ENCODE assay signal across 8 cellular contexts in the genomic region with DNA sequence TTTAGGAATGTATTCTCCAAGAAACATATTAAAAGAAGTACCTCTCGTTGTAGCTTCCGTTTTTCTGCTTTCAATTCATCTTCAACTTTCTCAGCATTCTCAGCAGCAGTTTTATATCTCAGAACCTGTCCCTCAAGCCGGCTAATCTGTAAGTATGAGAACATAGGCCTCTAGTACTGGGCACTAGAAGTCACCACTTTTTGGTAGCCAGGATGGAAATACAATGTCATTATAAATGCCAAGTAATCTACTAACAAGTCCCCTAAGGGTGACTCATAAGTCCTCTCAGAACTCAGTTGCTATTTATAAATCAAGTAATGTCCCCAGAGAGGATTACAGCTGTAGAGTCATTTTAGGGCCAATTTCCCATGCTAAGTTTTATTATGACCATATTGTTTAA.
A peak's percentile ranks its signal among the peaks of the same experiment; 100 is the strongest.
DNase-seq lines count a peak whose midpoint lies in the region; ATAC-seq and TF ChIP-seq lines count a peak whose summit lies in the region.

No MANE protein-coding gene starts in this region.

- H3K27ac Mint-ChIP-seq in stimulated activated naive CD8-positive, alpha-beta T cell treated with anti-CD3 and anti-CD28 coated beads, Interleukin-15, amount 100 ng/mL, for 72 hours: peak overlapping the region; percentile 34 to 85

- H3K27ac ChIP-seq in fibroblast of lung (ENCODE audit: insufficient read depth, low read length): peak overlapping the region; percentile 53

- H3K4me2 ChIP-seq in fibroblast of lung (ENCODE audit: extremely low read depth, insufficient read depth, low read length): peak overlapping the region; percentile 42

- no peaks in the 10 kb centered on the region for H4K20me1 ChIP-seq in fibroblast of lung (ENCODE audit: control insufficient read depth, extremely low read depth, insufficient read depth, low read length)

- H3K4me1 ChIP-seq in fibroblast of lung (ENCODE audit: control insufficient read depth, extremely low read depth, insufficient read depth, low read length): peaks cover 23% of the 10 kb centered on the region

- TF ChIP-seq CTCF in fibroblast of lung (conservative IDR thresholded peaks at IDR 0.05 in 1 of 2, IDR thresholded peaks at IDR 0.05 in 1 of 2; ENCODE audit: low read depth in 1 of 2, low read length in 2 of 2): no peak

- no peak overlapping the region for H2AFZ ChIP-seq in fibroblast of lung (ENCODE audit: low read length)

- H3K4me3 ChIP-seq in fibroblast of lung (replicated peaks in 1 of 4; ENCODE audit: control extremely low read depth in 1 of 4, insufficient read depth in 1 of 4, low read depth in 3 of 4, low read length in 4 of 4): no peak overlapping the region
- no peak overlapping the region for H3K4me3 ChIP-seq in H7 (ENCODE audit: insufficient read depth, low read depth, low read length)

- H3K4me3 Mint-ChIP-seq in stimulated activated naive CD8-positive, alpha-beta T cell treated with anti-CD3 and anti-CD28 coated beads, Interleukin-15, amount 100 ng/mL, for 72 hours: no peak overlapping the region

- peaks cover 18% of the 10 kb centered on the region for H3K36me3 ChIP-seq in fibroblast of lung (ENCODE audit: control insufficient read depth, insufficient read depth, low read length)
- H3K36me3 ChIP-seq in H7 (replicated peaks; ENCODE audit: control insufficient read depth, insufficient read depth, low read length): peaks cover 20% of the 10 kb centered on the region

- no peaks in the 10 kb centered on the region for H3K9me3 ChIP-seq in fibroblast of lung (ENCODE audit: control insufficient read depth, insufficient read depth, low read depth, low read length)

- H3K9ac ChIP-seq in fibroblast of lung (ENCODE audit: insufficient read depth, low read length): no peak overlapping the region

- peak; percentile 21 for DNase-seq in H4 (ENCODE audit: low spot score)
- peak; percentile 45 for DNase-seq in NAMALWA (ENCODE audit: low spot score)
- peak; percentile 70 to 74 for DNase-seq in fibroblast of lung (ENCODE audit: low read depth in 2 of 2)
- DNase-seq in stimulated activated naive CD8-positive, alpha-beta T cell treated with anti-CD3 and anti-CD28 coated beads, Interleukin-15, amount 100 ng/mL, for 72 hours: no peak
- no peak for DNase-seq in foreskin melanocyte
- DNase-seq in H7: no peak
- no peak for DNase-seq in 8988T

- no peaks in the 10 kb centered on the region for H3K9me3 Mint-ChIP-seq in stimulated activated naive CD8-positive, alpha-beta T cell treated with anti-CD3 and anti-CD28 coated beads, Interleukin-15, amount 100 ng/mL, for 72 hours

- H3K27me3 Mint-ChIP-seq in stimulated activated naive CD8-positive, alpha-beta T cell treated with anti-CD3 and anti-CD28 coated beads, Interleukin-15, amount 100 ng/mL, for 72 hours: no peaks in the 10 kb centered on the region

- peaks cover 16% of the 10 kb centered on the region for H3K4me1 Mint-ChIP-seq in stimulated activated naive CD8-positive, alpha-beta T cell treated with anti-CD3 and anti-CD28 coated beads, Interleukin-15, amount 100 ng/mL, for 72 hours

- H3K79me2 ChIP-seq in fibroblast of lung (ENCODE audit: control insufficient read depth, insufficient read depth, low read length): peaks cover 1% of the 10 kb centered on the region

- peak; percentile 73 for ATAC-seq in GM18498 (IDR thresholded peaks at IDR 0.05; ENCODE audit: unreplicated experiment)
- ATAC-seq in stimulated activated naive CD8-positive, alpha-beta T cell treated with anti-CD3 and anti-CD28 coated beads, Interleukin-15, amount 100 ng/mL, for 72 hours: peak; percentile 94

- H3K27me3 ChIP-seq in fibroblast of lung (ENCODE audit: control insufficient read depth, insufficient read depth, low read length): no peaks in the 10 kb centered on the region
- no peaks in the 10 kb centered on the region for H3K27me3 ChIP-seq in H7 (ENCODE audit: control insufficient read depth, insufficient read depth, low read length)

Comparison
In these comparisons a context has a peak if more than half of its experiments do, and no peak if none do; other contexts are left out.
1. DNase-seq: peak in H4 (single experiment), NAMALWA (single experiment) and fibroblast of lung (2 of 2); none in stimulated activated naive CD8-positive, alpha-beta T cell treated with anti-CD3 and anti-CD28 coated beads, Interleukin-15, amount 100 ng/mL, for 72 hours (0 of 2), foreskin melanocyte (single experiment), H7 (single experiment) and 8988T (single experiment).